Comparison of ENCODE assay signal across 31 cellular contexts in genomic region chr13:35996360-35996759, GRCh38.
"Had no signal": no experiment of that assay in that cellular context is flagged by ENCODE, and none has a peak within 500 bp of the region (broad histone marks: within the 10 kb centered on the region; RNA-seq: fewer than 3 reads in every experiment).

No MANE protein-coding gene starts in this region.

- H3K4me3 ChIP-seq: ascending aorta, coronary artery, dorsolateral prefrontal cortex, gastrocnemius medialis, heart left ventricle had no signal

- ATAC-seq: activated CD4-positive, alpha-beta T cell treated with anti-CD3 and anti-CD28 coated beads for 36 hours; activated naive CD4-positive, alpha-beta T cell treated with anti-CD3 and anti-CD28 coated beads, Interleukin-2, amount 50 U/mL, for 72 hours; activated T-cell treated with anti-CD3 and anti-CD28 coated beads, Interleukin-2, amount 50 U/mL, for 72 hours; esophagus mucosa; foreskin keratinocyte; gastrocnemius medialis; heart left ventricle had no signal

- H3K27me3 ChIP-seq: ascending aorta, brain microvascular endothelial cell, foreskin keratinocyte, gastrocnemius medialis, heart left ventricle had no signal

- H3K9me3 Mint-ChIP-seq: activated CD4-positive, alpha-beta memory T cell treated with anti-CD3 and anti-CD28 coated beads for 36 hours; activated CD4-positive, alpha-beta T cell treated with anti-CD3 and anti-CD28 coated beads, Interleukin-2, amount 10 ng/mL, durations not matched to agents 24 days and 14 days; activated naive CD4-positive, alpha-beta T cell treated with anti-CD3 and anti-CD28 coated beads, Interleukin-2, amount 10 ng/mL, durations not matched to agents 7 days and 5 days; activated naive CD8-positive, alpha-beta T cell treated with anti-CD3 and anti-CD28 coated beads, Interleukin-2, amount 10 ng/mL, durations not matched to agents 7 days and 5 days; activated T-cell treated with anti-CD3 and anti-CD28 coated beads, Interleukin-2, amount 50 U/mL, for 24 hours; dendritic cell treated with granulocyte-macrophage colony-stimulating factor and Interleukin-4, amounts not matched to agents 40 ng/mL and 50 ng/mL, for 4 days; endodermal cell; T-helper 2 cell treated with Interferon-gamma antibody and Interleukin-4, amounts not matched to agents 5 μg/mL and 100 μg/mL, for 36 hours had no signal

- H3K4me3 Mint-ChIP-seq: activated CD4-positive, alpha-beta memory T cell treated with anti-CD3 and anti-CD28 coated beads for 36 hours; activated CD4-positive, alpha-beta T cell treated with anti-CD3 and anti-CD28 coated beads for 36 hours; activated CD4-positive, alpha-beta T cell treated with anti-CD3 and anti-CD28 coated beads, Interleukin-2, amount 10 ng/mL, durations not matched to agents 24 days and 14 days; activated naive CD4-positive, alpha-beta T cell treated with anti-CD3 and anti-CD28 coated beads, Interleukin-2, amount 10 ng/mL, durations not matched to agents 7 days and 5 days; activated naive CD8-positive, alpha-beta T cell treated with anti-CD3 and anti-CD28 coated beads, Interleukin-2, amount 10 ng/mL, durations not matched to agents 7 days and 5 days; activated T-cell treated with anti-CD3 and anti-CD28 coated beads, Interleukin-2, amount 50 U/mL, for 24 hours; activated T-cell treated with anti-CD3 and anti-CD28 coated beads, Interleukin-2, amount 50 U/mL, for 72 hours; central memory CD8-positive, alpha-beta T cell; dendritic cell treated with granulocyte-macrophage colony-stimulating factor and Interleukin-4, amounts not matched to agents 40 ng/mL and 50 ng/mL, for 4 days; endodermal cell; T-helper 2 cell treated with Interferon-gamma antibody and Interleukin-4, amounts not matched to agents 5 μg/mL and 100 μg/mL, for 36 hours had no signal

- H3K4me1 Mint-ChIP-seq: activated CD4-positive, alpha-beta T cell treated with anti-CD3 and anti-CD28 coated beads for 36 hours; activated CD4-positive, alpha-beta T cell treated with anti-CD3 and anti-CD28 coated beads, Interleukin-2, amount 10 ng/mL, durations not matched to agents 24 days and 14 days; activated naive CD4-positive, alpha-beta T cell treated with anti-CD3 and anti-CD28 coated beads, Interleukin-2, amount 10 ng/mL, durations not matched to agents 7 days and 5 days; activated naive CD8-positive, alpha-beta T cell treated with anti-CD3 and anti-CD28 coated beads, Interleukin-2, amount 10 ng/mL, durations not matched to agents 7 days and 5 days; central memory CD8-positive, alpha-beta T cell had no signal

- H3K4me1 ChIP-seq: foreskin keratinocyte had no signal

- DNase-seq: activated CD4-positive, alpha-beta memory T cell treated with anti-CD3 and anti-CD28 coated beads for 36 hours; activated CD4-positive, alpha-beta T cell treated with anti-CD3 and anti-CD28 coated beads for 36 hours; activated CD4-positive, alpha-beta T cell treated with anti-CD3 and anti-CD28 coated beads, Interleukin-2, amount 10 ng/mL, durations not matched to agents 24 days and 14 days; activated CD4-positive, CD25-positive, alpha-beta regulatory T cell; activated CD4-positive, CD25-positive, alpha-beta regulatory T cell treated with anti-CD3 and anti-CD28 coated beads, Interleukin-2, amount 50 U/mL, for 72 hours; activated CD8-positive, alpha-beta memory T cell treated with anti-CD3 and anti-CD28 coated beads, Interleukin-2, amount 50 U/mL, for 48 hours; activated gamma-delta T cell; activated naive CD4-positive, alpha-beta T cell; activated naive CD4-positive, alpha-beta T cell treated with anti-CD3 and anti-CD28 coated beads, Interleukin-2, amount 10 ng/mL, durations not matched to agents 7 days and 5 days; activated naive CD8-positive, alpha-beta T cell treated with anti-CD3 and anti-CD28 coated beads, Interleukin-2, amount 10 ng/mL, durations not matched to agents 7 days and 5 days; activated T-cell treated with anti-CD3 and anti-CD28 coated beads for 4 hours; activated T-cell treated with anti-CD3 and anti-CD28 coated beads, Interleukin-2, amount 50 U/mL, for 24 hours; activated T-cell treated with anti-CD3 and anti-CD28 coated beads, Interleukin-2, amount 50 U/mL, for 72 hours; brain microvascular endothelial cell; dorsolateral prefrontal cortex; effector memory CD4-positive, alpha-beta T cell; endodermal cell; foreskin keratinocyte; gastrocnemius medialis; glutamatergic neuron; heart left ventricle; hypothalamus; T1000; WERI-Rb-1 had no signal

- H3K9me3 ChIP-seq: ascending aorta, gastrocnemius medialis, heart left ventricle had no signal

- H3K36me3 Mint-ChIP-seq: activated CD4-positive, alpha-beta memory T cell treated with anti-CD3 and anti-CD28 coated beads for 36 hours; activated naive CD4-positive, alpha-beta T cell treated with anti-CD3 and anti-CD28 coated beads, Interleukin-2, amount 10 ng/mL, durations not matched to agents 7 days and 5 days; activated naive CD4-positive, alpha-beta T cell treated with anti-CD3 and anti-CD28 coated beads, Interleukin-2, amount 50 U/mL, for 72 hours; activated naive CD8-positive, alpha-beta T cell treated with anti-CD3 and anti-CD28 coated beads, Interleukin-2, amount 10 ng/mL, durations not matched to agents 7 days and 5 days had no signal

- H3K27me3 Mint-ChIP-seq: activated CD4-positive, alpha-beta memory T cell treated with anti-CD3 and anti-CD28 coated beads for 36 hours; activated CD4-positive, alpha-beta T cell treated with anti-CD3 and anti-CD28 coated beads, Interleukin-2, amount 10 ng/mL, durations not matched to agents 24 days and 14 days; activated naive CD4-positive, alpha-beta T cell treated with anti-CD3 and anti-CD28 coated beads, Interleukin-2, amount 10 ng/mL, durations not matched to agents 7 days and 5 days; activated naive CD8-positive, alpha-beta T cell treated with anti-CD3 and anti-CD28 coated beads, Interleukin-2, amount 10 ng/mL, durations not matched to agents 7 days and 5 days; activated T-cell treated with anti-CD3 and anti-CD28 coated beads, Interleukin-2, amount 50 U/mL, for 24 hours; central memory CD8-positive, alpha-beta T cell; dendritic cell treated with granulocyte-macrophage colony-stimulating factor and Interleukin-4, amounts not matched to agents 40 ng/mL and 50 ng/mL, for 4 days had no signal

- H3K27ac ChIP-seq: ascending aorta, brain microvascular endothelial cell, coronary artery, foreskin keratinocyte, gastrocnemius medialis, WERI-Rb-1 had no signal

- H3K36me3 ChIP-seq: ascending aorta, brain microvascular endothelial cell, gastrocnemius medialis, heart left ventricle, WERI-Rb-1 had no signal

- H3K27ac Mint-ChIP-seq: activated CD4-positive, alpha-beta memory T cell treated with anti-CD3 and anti-CD28 coated beads for 36 hours; activated CD4-positive, alpha-beta T cell treated with anti-CD3 and anti-CD28 coated beads for 36 hours; activated CD4-positive, alpha-beta T cell treated with anti-CD3 and anti-CD28 coated beads, Interleukin-2, amount 10 ng/mL, durations not matched to agents 24 days and 14 days; activated naive CD4-positive, alpha-beta T cell treated with anti-CD3 and anti-CD28 coated beads, Interleukin-2, amount 10 ng/mL, durations not matched to agents 7 days and 5 days; activated naive CD4-positive, alpha-beta T cell treated with anti-CD3 and anti-CD28 coated beads, Interleukin-2, amount 50 U/mL, for 72 hours; activated naive CD8-positive, alpha-beta T cell treated with anti-CD3 and anti-CD28 coated beads, Interleukin-2, amount 10 ng/mL, durations not matched to agents 7 days and 5 days; activated T-cell treated with anti-CD3 and anti-CD28 coated beads, Interleukin-2, amount 50 U/mL, for 24 hours; activated T-cell treated with anti-CD3 and anti-CD28 coated beads, Interleukin-2, amount 50 U/mL, for 72 hours; dendritic cell treated with granulocyte-macrophage colony-stimulating factor and Interleukin-4, amounts not matched to agents 40 ng/mL and 50 ng/mL, for 4 days; endodermal cell; T-helper 2 cell treated with Interferon-gamma antibody and Interleukin-4, amounts not matched to agents 5 μg/mL and 100 μg/mL, for 36 hours had no signal
